20 cellular contexts compared by ENCODE assay signal in the genomic region with DNA sequence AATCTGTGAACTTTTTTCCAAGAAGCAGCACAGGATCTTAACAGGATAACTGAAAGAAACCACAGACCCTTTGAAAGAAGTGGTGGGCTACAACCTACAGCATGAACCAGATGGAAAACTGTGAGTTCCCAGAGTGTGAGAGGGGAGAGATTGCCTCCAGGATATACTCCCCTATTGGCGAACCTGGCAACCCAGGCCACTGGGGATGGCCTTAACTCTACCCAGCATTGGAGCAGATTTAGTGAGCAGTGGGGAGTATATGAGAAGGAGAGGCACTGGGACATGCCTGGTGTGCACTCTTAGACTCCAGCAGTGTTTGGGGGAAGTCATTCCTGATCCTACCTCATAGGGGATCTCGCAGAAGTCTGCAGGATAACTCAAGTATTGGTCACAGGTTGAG.
DNase-seq lines count a peak whose midpoint lies in the region; ATAC-seq and TF ChIP-seq lines count a peak whose summit lies in the region.
"Had no signal": no experiment of that assay in that cellular context is flagged by ENCODE, and none has a peak within 500 bp of the region (broad histone marks: within the 10 kb centered on the region; RNA-seq: fewer than 3 reads in every experiment).

No MANE protein-coding gene starts in this region.

- H3K36me3 Mint-ChIP-seq in GM23338 (ENCODE audit: low read depth) = 0 out of 3 replicates have a peak, but pooled peaks cover 3% of the 10 kb centered on the region
- H3K36me3 Mint-ChIP-seq in WTC11 = no peaks in the 10 kb centered on the region

- peaks cover 2% of the 10 kb centered on the region for H3K27me3 Mint-ChIP-seq in GM23338 (ENCODE audit: insufficient read depth, low read depth, poor library complexity)
- no peaks in the 10 kb centered on the region; the same call in 1 of the 2 replicates for H3K27me3 Mint-ChIP-seq in WTC11 (ENCODE audit: low read depth)

- ATAC-seq in GM23338 (no peak), WTC11 (peak; percentile 61)
- ATAC-seq: A549 had no signal

- TF ChIP-seq CTCF in GM23338 (conservative IDR thresholded peaks at IDR 0.05; ENCODE audit: low read depth in 2 of 2) (no peak), WTC11 (IDR thresholded peaks at IDR 0.05) (no peak), GM10266 (IDR thresholded peaks at IDR 0.05; ENCODE audit: control insufficient read depth, insufficient read depth, low read depth, missing control alignments) (no peak)

- H3K4me1 ChIP-seq in GM23338 (ENCODE audit: insufficient read depth) = peaks cover 16% of the 10 kb centered on the region
- H3K4me1 ChIP-seq in HUES64 (ENCODE audit: insufficient read depth, low read length) = peaks cover 24% of the 10 kb centered on the region
- H3K4me1 ChIP-seq: BE2C; BLaER1 treated with 17β-estradiol and CSF1 and Interleukin-3, amounts not matched to agents 10 nM and 100 nM had no signal

- POLR2A ChIA-PET in WTC11 (lab: Charles Lee) = no interaction called here

- H3K9ac ChIP-seq in HUES64 (ENCODE audit: low read depth, low read length) = no peak overlapping the region
- H3K9ac ChIP-seq: BLaER1 treated with 17β-estradiol and CSF1 and Interleukin-3, amounts not matched to agents 10 nM and 100 nM; GM23248 had no signal

- no peak overlapping the region for H3K27ac Mint-ChIP-seq in GM23338
- no peak overlapping the region; the same call in 1 of the 2 replicates for H3K27ac Mint-ChIP-seq in WTC11

- H3K4me3 Mint-ChIP-seq in GM23338 (no peak overlapping the region), WTC11 (no peak overlapping the region)

- no peak overlapping the region for H3K4me3 ChIP-seq in GM23338
- no peak overlapping the region for H3K4me3 ChIP-seq in HUES64 (ENCODE audit: low read length)
- H3K4me3 ChIP-seq: A549; BLaER1 treated with 17β-estradiol and CSF1 and Interleukin-3, amounts not matched to agents 10 nM and 100 nM; GM23248 had no signal

- H3K9me2 ChIP-seq in GM23338 (ENCODE audit: insufficient read depth) = 0 out of 2 replicates have a peak, but pooled peaks cover 9% of the 10 kb centered on the region

- H3F3A ChIP-seq in GM23338 (replicated peaks; ENCODE audit: low read depth) = no peaks in the 10 kb centered on the region

- WGBS in HUES64 = 92% methylated on average over 2 of the region's 2 CpGs

- H3K27ac ChIP-seq in GM23338 (ENCODE audit: low read depth) (no peak overlapping the region), HUES64 (ENCODE audit: low read depth, low read length) (peak overlapping the region; percentile 35; the same call in 1 of the 2 replicates)
- H3K27ac ChIP-seq: A549; BLaER1 treated with 17β-estradiol and CSF1 and Interleukin-3, amounts not matched to agents 10 nM and 100 nM; GM23248 had no signal

- H3K27me3 ChIP-seq in GM23338 (ENCODE audit: insufficient read depth) = no peaks in the 10 kb centered on the region
- no peaks in the 10 kb centered on the region for H3K27me3 ChIP-seq in HUES64 (ENCODE audit: insufficient read depth, low read length)
- H3K27me3 ChIP-seq: BE2C; BLaER1 treated with 17β-estradiol and CSF1 and Interleukin-3, amounts not matched to agents 10 nM and 100 nM had no signal

- no peaks in the 10 kb centered on the region for H3K79me2 ChIP-seq in GM23338 (replicated peaks; ENCODE audit: insufficient read depth)

- H3K9me3 ChIP-seq in HUES64 (ENCODE audit: insufficient read depth, low read depth, low read length) = no peaks in the 10 kb centered on the region
- H3K9me3 ChIP-seq: A549, BE2C had no signal

- H3K36me3 ChIP-seq in GM23338 (ENCODE audit: insufficient read depth) = no peaks in the 10 kb centered on the region
- no peaks in the 10 kb centered on the region for H3K36me3 ChIP-seq in HUES64 (ENCODE audit: insufficient read depth, low read length)
- H3K36me3 ChIP-seq: BE2C; BLaER1 treated with 17β-estradiol and CSF1 and Interleukin-3, amounts not matched to agents 10 nM and 100 nM had no signal

- H3K4me2 ChIP-seq in GM23338 = peak overlapping the region; percentile 31
- H3K4me2 ChIP-seq: A549; BLaER1 treated with 17β-estradiol and CSF1 and Interleukin-3, amounts not matched to agents 10 nM and 100 nM had no signal

- no peak for DNase-seq in GM23338 (ENCODE audit: low spot score)
- no peak for DNase-seq in WTC11 (ENCODE audit: low spot score)
- DNase-seq in GM10266 (ENCODE audit: extremely low spot score) = no peak
- no peak for DNase-seq in mesenteric fat pad (ENCODE audit: low spot score)
- no peak for DNase-seq in NCI-H1105 (lab: John Stamatoyannopoulos, UW)
- DNase-seq: 8988T; ACHN; AML-193; BE2C; Calu3; CD4-positive, alpha-beta memory T cell; COR-L47; DMS53; DMS79 treated with DMSO at 0.1 percent for 48 hours; GF-D8; GM23248; HCEC 1CT had no signal

- H4K20me1 ChIP-seq in GM23338 (replicated peaks; ENCODE audit: insufficient read depth) = no peaks in the 10 kb centered on the region
- H4K20me1 ChIP-seq: BLaER1 treated with 17β-estradiol and CSF1 and Interleukin-3, amounts not matched to agents 10 nM and 100 nM had no signal

- H3K9me3 Mint-ChIP-seq in GM23338 (no peaks in the 10 kb centered on the region; the same call in 2 of the 3 replicates), WTC11 (peaks cover 9% of the 10 kb centered on the region; the same call in 1 of the 2 replicates)

- no peak overlapping the region for H2AFZ ChIP-seq in GM23338
- H2AFZ ChIP-seq: GM23248 had no signal

- CTCF ChIA-PET in WTC11 (lab: Charles Lee) = no interaction called here

- H3K4me1 Mint-ChIP-seq in GM23338 = peaks cover 18% of the 10 kb centered on the region
- H3K4me1 Mint-ChIP-seq in WTC11 = peaks cover 27% of the 10 kb centered on the region

TF ChIP-seq in GM23338, 12 proteins besides CTCF, POLR2A, EP300 and RAD21 (continues in another document):
- TF ChIP-seq JUNB (IDR thresholded peaks at IDR 0.05; ENCODE audit: unreplicated experiment) = no peak
- TF ChIP-seq ZNF114 (CRISPR knock-in tag; IDR thresholded peaks at IDR 0.05) = no peak
- no peak for TF ChIP-seq CREB1 (CRISPR knock-in tag; IDR thresholded peaks at IDR 0.05; ENCODE audit: low read depth)
- no peak for TF ChIP-seq STAT1 (IDR thresholded peaks at IDR 0.05; ENCODE audit: unreplicated experiment)
- TF ChIP-seq NANOG (IDR thresholded peaks at IDR 0.05; ENCODE audit: borderline replicate concordance) = no peak
- no peak for TF ChIP-seq POLR2AphosphoS5 (IDR thresholded peaks at IDR 0.05; ENCODE audit: low read depth)
- TF ChIP-seq ZNF331 (CRISPR knock-in tag; IDR thresholded peaks at IDR 0.05; ENCODE audit: low read depth) = no peak

TF ChIP-seq in WTC11, 78 proteins besides CTCF, POLR2A, EP300 and RAD21 (continues in another document):
- TF ChIP-seq, protein P1, sequence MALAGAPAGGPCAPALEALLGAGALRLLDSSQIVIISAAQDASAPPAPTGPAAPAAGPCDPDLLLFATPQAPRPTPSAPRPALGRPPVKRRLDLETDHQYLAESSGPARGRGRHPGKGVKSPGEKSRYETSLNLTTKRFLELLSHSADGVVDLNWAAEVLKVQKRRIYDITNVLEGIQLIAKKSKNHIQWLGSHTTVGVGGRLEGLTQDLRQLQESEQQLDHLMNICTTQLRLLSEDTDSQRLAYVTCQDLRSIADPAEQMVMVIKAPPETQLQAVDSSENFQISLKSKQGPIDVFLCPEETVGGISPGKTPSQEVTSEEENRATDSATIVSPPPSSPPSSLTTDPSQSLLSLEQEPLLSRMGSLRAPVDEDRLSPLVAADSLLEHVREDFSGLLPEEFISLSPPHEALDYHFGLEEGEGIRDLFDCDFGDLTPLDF (CRISPR knock-in tag; IDR thresholded peaks at IDR 0.05) = no peak
- TF ChIP-seq, protein P2, sequence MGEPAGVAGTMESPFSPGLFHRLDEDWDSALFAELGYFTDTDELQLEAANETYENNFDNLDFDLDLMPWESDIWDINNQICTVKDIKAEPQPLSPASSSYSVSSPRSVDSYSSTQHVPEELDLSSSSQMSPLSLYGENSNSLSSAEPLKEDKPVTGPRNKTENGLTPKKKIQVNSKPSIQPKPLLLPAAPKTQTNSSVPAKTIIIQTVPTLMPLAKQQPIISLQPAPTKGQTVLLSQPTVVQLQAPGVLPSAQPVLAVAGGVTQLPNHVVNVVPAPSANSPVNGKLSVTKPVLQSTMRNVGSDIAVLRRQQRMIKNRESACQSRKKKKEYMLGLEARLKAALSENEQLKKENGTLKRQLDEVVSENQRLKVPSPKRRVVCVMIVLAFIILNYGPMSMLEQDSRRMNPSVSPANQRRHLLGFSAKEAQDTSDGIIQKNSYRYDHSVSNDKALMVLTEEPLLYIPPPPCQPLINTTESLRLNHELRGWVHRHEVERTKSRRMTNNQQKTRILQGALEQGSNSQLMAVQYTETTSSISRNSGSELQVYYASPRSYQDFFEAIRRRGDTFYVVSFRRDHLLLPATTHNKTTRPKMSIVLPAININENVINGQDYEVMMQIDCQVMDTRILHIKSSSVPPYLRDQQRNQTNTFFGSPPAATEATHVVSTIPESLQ (CRISPR knock-in tag; IDR thresholded peaks at IDR 0.05) = no peak
- TF ChIP-seq, protein P3, sequence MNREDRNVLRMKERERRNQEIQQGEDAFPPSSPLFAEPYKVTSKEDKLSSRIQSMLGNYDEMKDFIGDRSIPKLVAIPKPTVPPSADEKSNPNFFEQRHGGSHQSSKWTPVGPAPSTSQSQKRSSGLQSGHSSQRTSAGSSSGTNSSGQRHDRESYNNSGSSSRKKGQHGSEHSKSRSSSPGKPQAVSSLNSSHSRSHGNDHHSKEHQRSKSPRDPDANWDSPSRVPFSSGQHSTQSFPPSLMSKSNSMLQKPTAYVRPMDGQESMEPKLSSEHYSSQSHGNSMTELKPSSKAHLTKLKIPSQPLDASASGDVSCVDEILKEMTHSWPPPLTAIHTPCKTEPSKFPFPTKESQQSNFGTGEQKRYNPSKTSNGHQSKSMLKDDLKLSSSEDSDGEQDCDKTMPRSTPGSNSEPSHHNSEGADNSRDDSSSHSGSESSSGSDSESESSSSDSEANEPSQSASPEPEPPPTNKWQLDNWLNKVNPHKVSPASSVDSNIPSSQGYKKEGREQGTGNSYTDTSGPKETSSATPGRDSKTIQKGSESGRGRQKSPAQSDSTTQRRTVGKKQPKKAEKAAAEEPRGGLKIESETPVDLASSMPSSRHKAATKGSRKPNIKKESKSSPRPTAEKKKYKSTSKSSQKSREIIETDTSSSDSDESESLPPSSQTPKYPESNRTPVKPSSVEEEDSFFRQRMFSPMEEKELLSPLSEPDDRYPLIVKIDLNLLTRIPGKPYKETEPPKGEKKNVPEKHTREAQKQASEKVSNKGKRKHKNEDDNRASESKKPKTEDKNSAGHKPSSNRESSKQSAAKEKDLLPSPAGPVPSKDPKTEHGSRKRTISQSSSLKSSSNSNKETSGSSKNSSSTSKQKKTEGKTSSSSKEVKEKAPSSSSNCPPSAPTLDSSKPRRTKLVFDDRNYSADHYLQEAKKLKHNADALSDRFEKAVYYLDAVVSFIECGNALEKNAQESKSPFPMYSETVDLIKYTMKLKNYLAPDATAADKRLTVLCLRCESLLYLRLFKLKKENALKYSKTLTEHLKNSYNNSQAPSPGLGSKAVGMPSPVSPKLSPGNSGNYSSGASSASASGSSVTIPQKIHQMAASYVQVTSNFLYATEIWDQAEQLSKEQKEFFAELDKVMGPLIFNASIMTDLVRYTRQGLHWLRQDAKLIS (CRISPR knock-in tag; IDR thresholded peaks at IDR 0.05; ENCODE audit: borderline replicate concordance) = no peak
- TF ChIP-seq GABPB1 (CRISPR knock-in tag; IDR thresholded peaks at IDR 0.05) (no peak), NFYB (CRISPR knock-in tag; conservative IDR thresholded peaks at IDR 0.05; ENCODE audit: low read depth) (no peak)
